Comparison of ENCODE assay signal across 15 cellular contexts in genomic region chr20:24782221-24782620, GRCh38.
A peak's percentile ranks its signal among the peaks of the same experiment; 100 is the strongest.
DNase-seq lines count a peak whose midpoint lies in the region; ATAC-seq and TF ChIP-seq lines count a peak whose summit lies in the region.
"Had no signal": no experiment of that assay in that cellular context is flagged by ENCODE, and none has a peak within 500 bp of the region (broad histone marks: within the 10 kb centered on the region; RNA-seq: fewer than 3 reads in every experiment).

No MANE protein-coding gene starts in this region.

- no peak overlapping the region for H3K9ac ChIP-seq in PC-3 (ENCODE audit: low read length)

- H3K4me3 ChIP-seq in PC-3 (ENCODE audit: low read length) (0 out of 2 replicates have a peak overlapping the region, but pooled peaks have one; percentile 21), upper lobe of right lung (no peak overlapping the region)
- H3K4me3 ChIP-seq: K562 had no signal

- ATAC-seq in PC-3 (no peak), upper lobe of right lung (no peak), HG02870 (IDR thresholded peaks at IDR 0.05; ENCODE audit: unreplicated experiment) (no peak)

- H3F3A ChIP-seq in PC-3 (ENCODE audit: low read length, unreplicated experiment): no peaks in the 10 kb centered on the region

- peak; percentile 49 for DNase-seq in activated effector memory CD4-positive, alpha-beta T cell treated with anti-CD3 and anti-CD28 coated beads, Interleukin-2, amount 50 U/mL, for 16 hours
- DNase-seq in activated effector memory CD4-positive, alpha-beta T cell treated with Interleukin-2 at 50 U/mL for 16 hours: no peak
- DNase-seq in PC-3 (no peak), mesenteric fat pad (ENCODE audit: low spot score) (peak; percentile 26), upper lobe of right lung (peak; percentile 6), AG08395 (ENCODE audit: low spot score) (no peak), NOMO-1 treated with DMSO at 0.1 percent for 48 hours (lab: John Stamatoyannopoulos, UW; ENCODE audit: unreplicated experiment) (no peak)
- DNase-seq: 8988T; CD8-positive, alpha-beta memory T cell; MV-4-11; NCI-H748 treated with DMSO at 0.1 percent for 48 hours; OCI-M1; SHP77 treated with DMSO at 0.1 percent for 48 hours had no signal

- H3K9me2 ChIP-seq in PC-3 (replicated peaks; ENCODE audit: low read length): no peaks in the 10 kb centered on the region

- H3K27ac ChIP-seq in PC-3 (ENCODE audit: low read length) (no peak overlapping the region), upper lobe of right lung (no peak overlapping the region)

- no peak overlapping the region for H2AFZ ChIP-seq in PC-3 (ENCODE audit: low read length)

- BruUV-seq in PC-3 (replicated peaks; lab: Mats Ljungman, UMichigan): no TSS peak

- TF ChIP-seq CTCF in PC-3 (conservative IDR thresholded peaks at IDR 0.05; ENCODE audit: low read depth, low read length): no peak
- no peak for TF ChIP-seq CTCF in upper lobe of right lung (IDR thresholded peaks at IDR 0.05)

- H3K4me2 ChIP-seq in PC-3 (ENCODE audit: low read length): peak overlapping the region; percentile 43

- H3K9me3 ChIP-seq in PC-3 (ENCODE audit: low read length) (no peaks in the 10 kb centered on the region), upper lobe of right lung (no peaks in the 10 kb centered on the region)

- H3K79me2 ChIP-seq in PC-3 (ENCODE audit: low read length): no peaks in the 10 kb centered on the region

- H3K27me3 ChIP-seq in PC-3 (ENCODE audit: low read length) (peaks cover 50% of the 10 kb centered on the region), upper lobe of right lung (peaks cover 8% of the 10 kb centered on the region)

- POLR2A ChIA-PET in PC-3 (lab: Charles Lee; ENCODE audit: unreplicated experiment): no interaction called here

- CTCF ChIA-PET in PC-3 (lab: Charles Lee): no interaction called here

- H3K4me1 ChIP-seq in PC-3 (ENCODE audit: insufficient read depth, low read length): peaks cover 8% of the 10 kb centered on the region; the same call in 1 of the 2 replicates
- peaks cover 17% of the 10 kb centered on the region for H3K4me1 ChIP-seq in upper lobe of right lung

- intact Hi-C loops in PC-3 (cut with micrococcal nuclease): no loop called here
- intact Hi-C loops in upper lobe of right lung (cut with DNase I): no loop called here

- H3K36me3 ChIP-seq in PC-3 (ENCODE audit: low read depth, low read length) (no peaks in the 10 kb centered on the region), upper lobe of right lung (no peaks in the 10 kb centered on the region)

- no peaks in the 10 kb centered on the region for H4K20me1 ChIP-seq in PC-3 (ENCODE audit: low read length)

Comparison
In these comparisons a context has a peak if more than half of its experiments do, and no peak if none do; other contexts are left out.
1. DNase-seq: peak in activated effector memory CD4-positive, alpha-beta T cell treated with anti-CD3 and anti-CD28 coated beads, Interleukin-2, amount 50 U/mL, for 16 hours (single experiment), mesenteric fat pad (single experiment) and upper lobe of right lung (single experiment); none in activated effector memory CD4-positive, alpha-beta T cell treated with Interleukin-2 at 50 U/mL for 16 hours (single experiment), PC-3 (single experiment), AG08395 (single experiment) and NOMO-1 treated with DMSO at 0.1 percent for 48 hours (single experiment).